Comparison of ENCODE assay signal across 8 cellular contexts in genomic region chr1:43367904-43368645, GRCh38. TPM values are rescaled to one million over a fixed set of nuclear protein-coding genes. Genes with fewer than 3 reads are reported as not detected.
DNase-seq lines count a peak whose midpoint lies in the region; ATAC-seq and TF ChIP-seq lines count a peak whose summit lies in the region.

TSS of gene ELOVL1 (minus strand) at chr1:43368011. CDS start at chr1:43365609, 2,402 bp downstream.

- H3K79me2 ChIP-seq in OCI-LY1 (ENCODE audit: insufficient read depth, low read length), result no peaks in the 10 kb centered on the region

- intact Hi-C loops in mucosa of descending colon (cut with DNase I, micrococcal nuclease), result no loop called here

- H3K9me3 ChIP-seq in OCI-LY1 (ENCODE audit: low read length), result no peaks in the 10 kb centered on the region
- H3K9me3 ChIP-seq in mucosa of descending colon, result no peaks in the 10 kb centered on the region

- H2AFZ ChIP-seq in OCI-LY1 (ENCODE audit: low read length), result no peak within 1 kb of the TSS

- no peaks in the 10 kb centered on the region for H3F3A ChIP-seq in OCI-LY1 (ENCODE audit: insufficient read depth, low read length)

- TF ChIP-seq CTCF in OCI-LY1 (IDR thresholded peaks at IDR 0.05; ENCODE audit: low read length) (peak; percentile 51), mucosa of descending colon (IDR thresholded peaks at IDR 0.05) (no peak)

- DNase-seq in D341Med (ENCODE audit: low spot score) (peak; percentile 98), HuH-7.5 (ENCODE audit: low spot score) (peak; percentile 88), epidermal melanocyte (ENCODE audit: insufficient read length, low spot score) (peak; percentile 86), mucosa of descending colon (peak; percentile 94 to 96 (median 96))
- peak; percentile 94 for DNase-seq in activated CD8-positive, alpha-beta memory T cell treated with anti-CD3 and anti-CD28 coated beads, Interleukin-2, amount 50 U/mL, for 48 hours
- DNase-seq in stimulated activated CD8-positive, alpha-beta memory T cell treated with anti-CD3 and anti-CD28 coated beads, Interleukin-4, amount 100 ng/mL, for 24 hours (ENCODE audit: low read depth), result peak; percentile 88

- ATAC-seq in GM21423 (IDR thresholded peaks at IDR 0.05; ENCODE audit: unreplicated experiment), result peak; percentile 76
- peak; percentile 90 for ATAC-seq in mucosa of descending colon

- peak within 1 kb of the TSS; percentile 88 for H3K9ac ChIP-seq in OCI-LY1 (ENCODE audit: low read length)

- H4K20me1 ChIP-seq in OCI-LY1 (ENCODE audit: insufficient read depth, low read length), result no peaks in the 10 kb centered on the region

- H3K27me3 ChIP-seq in OCI-LY1 (ENCODE audit: insufficient read depth, low read length), result no peaks in the 10 kb centered on the region

- H3K4me2 ChIP-seq in OCI-LY1 (ENCODE audit: low read length), result peak within 1 kb of the TSS; percentile 93

- H3K4me1 ChIP-seq in OCI-LY1 (ENCODE audit: insufficient read depth, low read length, severe bottlenecking) (peaks cover 22% of the 10 kb centered on the region), mucosa of descending colon (ENCODE audit: low read depth) (peaks cover 37% of the 10 kb centered on the region)

- peak within 1 kb of the TSS; percentile 71 for H3K27ac ChIP-seq in OCI-LY1 (ENCODE audit: low read depth, low read length, poor library complexity, severe bottlenecking)

- H3K4me3 ChIP-seq in OCI-LY1 (ENCODE audit: low read depth, low read length, poor library complexity, severe bottlenecking), result peak within 1 kb of the TSS; percentile 85
- H3K4me3 ChIP-seq in mucosa of descending colon, result peak within 1 kb of the TSS; percentile 50

- peaks cover 25% of the 10 kb centered on the region; the same call in 1 of the 2 replicates for H3K36me3 ChIP-seq in OCI-LY1 (ENCODE audit: insufficient read depth, low read length)
- no peaks in the 10 kb centered on the region for H3K36me3 ChIP-seq in mucosa of descending colon (ENCODE audit: low read depth)

- no peaks in the 10 kb centered on the region for H3K9me2 ChIP-seq in OCI-LY1 (ENCODE audit: low read depth, low read length)

RNA-seq across cellular contexts. Expression of gene ELOVL1, which starts in this region (rescaled TPM):
- 100 to 1,000 TPM in 2 of 3 donors, 10 to 100 TPM in 1; 80.0 to 171 (median 104) TPM for total RNA-seq in mucosa of descending colon

Comparison
In these comparisons a context has a peak if more than half of its experiments do, and no peak if none do; other contexts are left out.
1. Peak in every context shown above with its lines: DNase-seq, ATAC-seq, H3K4me3 ChIP-seq and H3K27ac ChIP-seq.